In the genomic region with DNA sequence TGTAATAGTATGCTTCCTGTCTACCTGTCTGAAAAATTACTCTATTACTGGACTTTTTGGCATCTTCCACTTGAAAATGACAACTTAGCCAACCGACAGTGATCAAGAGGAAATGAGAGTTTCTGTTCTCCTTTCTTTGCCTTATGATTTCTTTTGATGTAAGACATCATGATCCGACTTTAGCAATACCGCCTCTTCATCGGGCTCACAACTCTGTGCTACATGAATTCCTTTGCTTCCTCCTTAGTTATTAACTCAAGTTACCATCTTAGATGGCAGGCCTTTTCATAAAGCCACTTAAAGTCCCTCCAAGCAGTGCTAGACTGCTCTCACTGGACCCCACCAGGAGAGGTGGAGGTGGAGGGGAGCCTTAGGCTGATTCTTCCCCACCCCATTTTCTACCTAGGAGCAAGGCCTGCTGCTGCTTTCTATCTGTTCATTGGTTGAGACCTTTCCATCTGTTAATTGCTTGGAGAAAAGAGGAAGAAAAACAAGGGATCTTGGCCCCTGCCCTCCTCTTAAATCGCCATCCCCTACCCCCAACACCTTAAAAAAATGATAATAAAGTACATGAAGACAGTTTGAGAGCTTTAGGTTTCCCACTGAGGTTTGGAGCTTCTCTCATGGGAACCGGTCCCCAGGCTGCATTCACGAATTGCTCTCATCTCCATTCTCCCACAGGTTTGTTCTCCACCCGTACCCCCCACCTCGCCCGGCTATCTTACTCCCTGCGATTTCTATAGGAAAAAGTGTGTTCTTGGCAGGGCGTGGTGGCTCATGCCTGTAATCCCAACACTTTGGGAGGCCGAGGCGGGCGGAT, we compare ENCODE assay signal across 8 cellular contexts. TPM values are rescaled to one million over a fixed set of nuclear protein-coding genes. Genes with fewer than 3 reads are reported as not detected.
DNase-seq lines count a peak whose midpoint lies in the region; ATAC-seq, FAIRE-seq and TF ChIP-seq lines count a peak whose summit lies in the region.

No MANE protein-coding gene starts in this region.

- H3K27ac ChIP-seq in GM12878 (ENCODE audit: control insufficient read depth, insufficient read depth) (peak overlapping the region; percentile 89), stomach smooth muscle (ENCODE audit: low read length) (peak overlapping the region; percentile 56)

- no peak for TF ChIP-seq CTCF in GM12878 (IDR thresholded peaks at IDR 0.05 in 2 of 3, conservative IDR thresholded peaks at IDR 0.05 in 1 of 3; ENCODE audit: control insufficient read depth in 2 of 3, extremely low read depth in 1 of 3, insufficient read depth in 1 of 3, low read depth in 3 of 3, low read length in 3 of 3)

- SMC1A ChIA-PET in GM12878 (lab: Charles Lee; ENCODE audit: uncharacterized antibody, unreplicated experiment): interaction anchor here (1.0 to 7.2 kb wide), 10 partner anchors 11 to 94 kb away, joined by 3 to 74 read pairs (median 25); a partner anchor contains a TSS

- POLR2A ChIA-PET in GM12878 (lab: Charles Lee): interaction anchor here (0.9 to 4.2 kb wide), 12 partner anchors 10 to 93 kb away, joined by 3 to 18 read pairs (median 5); a partner anchor contains a TSS

- peak; percentile 89 for FAIRE-seq in GM12878 (lab: Jason Lieb, UNC)

- H3K36me3 ChIP-seq in GM12878 (ENCODE audit: control insufficient read depth in 2 of 2, insufficient read depth in 2 of 2, low read length in 1 of 2): no peaks in the 10 kb centered on the region
- no peaks in the 10 kb centered on the region for H3K36me3 ChIP-seq in stomach smooth muscle (ENCODE audit: control insufficient read depth in 2 of 2, insufficient read depth in 2 of 2, low read length in 2 of 2)

- no peak for TF ChIP-seq POLR2A in GM12878 (IDR thresholded peaks at IDR 0.05; ENCODE audit: low read depth, low read length)

- RAD21 ChIA-PET in GM12878 (lab: Charles Lee; ENCODE audit: unreplicated experiment): interaction anchor here (1.2 to 8.9 kb wide), 8 partner anchors 10 to 84 kb away, joined by 4 to 70 read pairs (median 7); a partner anchor contains a TSS

- TSS peak; percentile 92 for BruUV-seq in GM12878 (replicated peaks; lab: Mats Ljungman, UMichigan)

- intact Hi-C loops in GM12878 (cut with micrococcal nuclease; ENCODE audit: unreplicated experiment): loop anchor here (1.0 to 2.0 kb wide), 4 partner anchors 10 to 85 kb away; a partner anchor contains a TSS

- H3K4me3 ChIP-seq in GM12878: peak overlapping the region; percentile 14; the same call in 1 of the 2 replicates
- no peak overlapping the region for H3K4me3 ChIP-seq in stomach smooth muscle (ENCODE audit: low read length in 2 of 2)

- H3K4me2 ChIP-seq in GM12878 (ENCODE audit: control insufficient read depth, insufficient read depth): peak overlapping the region; percentile 73

- CTCF ChIA-PET in GM12878 (lab: Yijun Ruan, JAX): interaction anchor here (1.0 to 4.5 kb wide), 10 partner anchors 10 to 94 kb away, joined by 3 to 59 read pairs (median 6); a partner anchor contains a TSS

- DNase-seq in CD1c-positive myeloid dendritic cell (ENCODE audit: extremely low spot score) (peak; percentile 92), GM12878 (ENCODE audit: low read depth, low spot score) (peak; percentile 85), AG20443 (ENCODE audit: low spot score) (no peak), GOT3 (lab: John Stamatoyannopoulos, UW) (no peak), cerebellar nuclear complex (lab: John Stamatoyannopoulos, UW) (no peak)

- H3K79me2 ChIP-seq in GM12878 (ENCODE audit: control insufficient read depth, insufficient read depth, low read length): no peaks in the 10 kb centered on the region

- H3K9me3 ChIP-seq in GM12878 (replicated peaks; ENCODE audit: control insufficient read depth, insufficient read depth, low read length) (no peaks in the 10 kb centered on the region), stomach smooth muscle (ENCODE audit: control insufficient read depth in 2 of 2, low read length in 2 of 2) (no peaks in the 10 kb centered on the region)

- no peaks in the 10 kb centered on the region for H4K20me1 ChIP-seq in GM12878 (ENCODE audit: control insufficient read depth, insufficient read depth)

- peak; percentile 77 for ATAC-seq in GM19395 (IDR thresholded peaks at IDR 0.05; ENCODE audit: unreplicated experiment)
- ATAC-seq in HG03354 (IDR thresholded peaks at IDR 0.05; ENCODE audit: poor library complexity, severe bottlenecking, unreplicated experiment): peak; percentile 67
- ATAC-seq in GM12878: peak; percentile 77

- no peak; the same call in 1 of the 2 replicates for TF ChIP-seq RAD21 in GM12878 (IDR thresholded peaks at IDR 0.05; ENCODE audit: insufficient read depth, low read depth, low read length)

- H3K9ac ChIP-seq in GM12878 (ENCODE audit: control insufficient read depth, insufficient read depth, low read length): peak overlapping the region; percentile 11; the same call in 1 of the 2 replicates
- no peak overlapping the region for H3K9ac ChIP-seq in stomach smooth muscle (ENCODE audit: low read length in 2 of 2)

- TF ChIP-seq EP300 in GM12878 (IDR thresholded peaks at IDR 0.05; ENCODE audit: borderline replicate concordance in 1 of 2, control insufficient read depth in 1 of 2, low read depth in 2 of 2, low read length in 2 of 2): peak; percentile 78 to 95

- in situ Hi-C loops in GM12878 (cut with MboI): loop anchor here (5.0 kb wide), 1 partner anchor 46 kb away; no protein-coding TSS in a partner anchor

- no peaks in the 10 kb centered on the region for H3K27me3 ChIP-seq in GM12878 (replicated peaks in 1 of 2; ENCODE audit: control insufficient read depth in 2 of 2, insufficient read depth in 2 of 2, low read length in 1 of 2)
- no peaks in the 10 kb centered on the region for H3K27me3 ChIP-seq in stomach smooth muscle (ENCODE audit: control insufficient read depth in 1 of 2, insufficient read depth in 2 of 2, low read length in 2 of 2)

- WGBS in GM12878 (ENCODE audit: insufficient coverage, insufficient replicate concordance, low lambda C conversion rate, missing lambda C conversion rate): 60% methylated on average over 15 of the region's 15 CpGs

- peaks cover 49% of the 10 kb centered on the region for H3K4me1 ChIP-seq in GM12878 (ENCODE audit: control insufficient read depth, insufficient read depth, low read length)
- H3K4me1 ChIP-seq in stomach smooth muscle (ENCODE audit: control insufficient read depth, insufficient read depth, low read length): peaks cover 7% of the 10 kb centered on the region

- H2AFZ ChIP-seq in GM12878 (ENCODE audit: control insufficient read depth, low read depth, low read length): peak overlapping the region; percentile 80

TF ChIP-seq in GM12878, 131 proteins besides CTCF, POLR2A, EP300 and RAD21 (continues in another document):
- TF ChIP-seq CHD2 (IDR thresholded peaks at IDR 0.05; ENCODE audit: borderline replicate concordance, low read depth, low read length) (peak; percentile 68), CEBPB (IDR thresholded peaks at IDR 0.05; ENCODE audit: borderline replicate concordance in 1 of 2, low read depth in 2 of 2, low read length in 2 of 2) (peak in 1 of 2 experiments; percentile 73; a peak in 1 of 4 replicates), RB1 (IDR thresholded peaks at IDR 0.05; ENCODE audit: borderline replicate concordance) (no peak; the same call in 1 of the 2 replicates)
- TF ChIP-seq, protein P1, sequence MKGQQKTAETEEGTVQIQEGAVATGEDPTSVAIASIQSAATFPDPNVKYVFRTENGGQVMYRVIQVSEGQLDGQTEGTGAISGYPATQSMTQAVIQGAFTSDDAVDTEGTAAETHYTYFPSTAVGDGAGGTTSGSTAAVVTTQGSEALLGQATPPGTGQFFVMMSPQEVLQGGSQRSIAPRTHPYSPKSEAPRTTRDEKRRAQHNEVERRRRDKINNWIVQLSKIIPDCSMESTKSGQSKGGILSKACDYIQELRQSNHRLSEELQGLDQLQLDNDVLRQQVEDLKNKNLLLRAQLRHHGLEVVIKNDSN (IDR thresholded peaks at IDR 0.05; ENCODE audit: borderline replicate concordance, extremely low read length, insufficient read depth, low read depth, low read length): no peak

RNA-seq across cellular contexts. Expression of a gene that starts 21.6 kb away (rescaled TPM):
- total RNA-seq in GM12878 (2013; cell fraction: nucleolus; rRNA removed): 215 and 230 TPM in 2 replicates
- 209 and 224 TPM in 2 replicates for total RNA-seq in GM12878 (2014; rRNA removed)
- total RNA-seq in GM12878 (2014; rRNA removed; fragmentation: Illumina TruSeq; extraction: Trizol): 214 and 231 TPM in 2 replicates
- 185 and 191 TPM in 2 replicates for total RNA-seq in GM12878 (2021)
- polyA plus RNA-seq in GM12878 (2011; ENCODE audit: low read depth): 72.1 TPM
- 208 and 265 TPM in 2 replicates for polyA plus RNA-seq in GM12878 (2011; rRNA removed)
- polyA plus RNA-seq in GM12878 (2011; cell fraction: cytosol; rRNA removed): 235 and 264 TPM in 2 replicates
- 373 and 400 TPM in 2 replicates for polyA plus RNA-seq in GM12878 (2011; cell fraction: nucleus; rRNA removed)
- polyA plus RNA-seq in GM12878 (2012): 83.8 and 87.9 TPM in 2 replicates
- polyA plus RNA-seq in GM12878 (2014; fragmentation: Illumina TruSeq; extraction: Trizol): 232 TPM in 2 replicates
- polyA plus RNA-seq in GM12878 (2014; fragmentation: Nextera tagmentation; extraction: Ambion mirVana): 10 to 100 TPM; 74.1 to 96.3 TPM
- polyA plus RNA-seq in GM12878 (2014; rRNA removed): 195 and 202 TPM in 2 replicates
- polyA plus RNA-seq in GM12878 (2016; fragmentation: Nextera tagmentation; extraction: Ambion mirVana): 100 to 1,000 TPM; 220 to 227 TPM
- 363 and 370 TPM in 2 replicates for polyA minus RNA-seq in GM12878 (2011; rRNA and poly(A)+ RNA removed)
- 110 and 126 TPM in 2 replicates for polyA minus RNA-seq in GM12878 (2011; cell fraction: cytosol; rRNA and poly(A)+ RNA removed)
- 182 and 265 TPM in 2 replicates for polyA minus RNA-seq in GM12878 (2011; cell fraction: nucleus; rRNA and poly(A)+ RNA removed)

RNA-seq across cellular contexts. Expression of a gene that starts 55.8 kb away (rescaled TPM):
- 33.5 and 35.7 TPM in 2 replicates for total RNA-seq in GM12878 (2013; cell fraction: nucleolus; rRNA removed)
- 13.5 and 16.2 TPM in 2 replicates for total RNA-seq in GM12878 (2014; rRNA removed)
- 11.8 and 12.9 TPM in 2 replicates for total RNA-seq in GM12878 (2014; rRNA removed; fragmentation: Illumina TruSeq; extraction: Trizol)
- 20.0 and 22.8 TPM in 2 replicates for total RNA-seq in GM12878 (2021)
- polyA plus RNA-seq in GM12878 (2011; ENCODE audit: low read depth): 2.6 TPM
- polyA plus RNA-seq in GM12878 (2011; rRNA removed): 21.7 and 22.4 TPM in 2 replicates
- 19.5 and 20.7 TPM in 2 replicates for polyA plus RNA-seq in GM12878 (2011; cell fraction: cytosol; rRNA removed)
- polyA plus RNA-seq in GM12878 (2011; cell fraction: nucleus; rRNA removed): 12.5 and 13.5 TPM in 2 replicates
- polyA plus RNA-seq in GM12878 (2012): 3.7 and 8.8 TPM in 2 replicates
- 14.5 and 16.2 TPM in 2 replicates for polyA plus RNA-seq in GM12878 (2014; fragmentation: Illumina TruSeq; extraction: Trizol)
- polyA plus RNA-seq in GM12878 (2014; fragmentation: Nextera tagmentation; extraction: Ambion mirVana): 1 to 10 TPM; 3.9 to 4.7 TPM
- 11.6 and 14.6 TPM in 2 replicates for polyA plus RNA-seq in GM12878 (2014; rRNA removed)
- 10 to 100 TPM; 19.6 to 20.2 TPM for polyA plus RNA-seq in GM12878 (2016; fragmentation: Nextera tagmentation; extraction: Ambion mirVana)
- 29.6 and 30.2 TPM in 2 replicates for polyA minus RNA-seq in GM12878 (2011; rRNA and poly(A)+ RNA removed)
- 8.7 and 11.2 TPM in 2 replicates for polyA minus RNA-seq in GM12878 (2011; cell fraction: cytosol; rRNA and poly(A)+ RNA removed)
- 8.7 and 13.9 TPM in 2 replicates for polyA minus RNA-seq in GM12878 (2011; cell fraction: nucleus; rRNA and poly(A)+ RNA removed)

Comparison
In these comparisons a context has a peak if more than half of its experiments do, and no peak if none do; other contexts are left out.
1. DNase-seq: peak in CD1c-positive myeloid dendritic cell (single experiment) and GM12878 (single experiment); none in AG20443 (single experiment), GOT3 (single experiment) and cerebellar nuclear complex (0 of 2).
2. Peak in every context shown above with its lines, with median percentiles within 50 percentile points of each other: ATAC-seq.